Comparison of ENCODE assay signal across 9 cellular contexts in genomic region chr6:154352898-154353585, GRCh38.
DNase-seq lines count a peak whose midpoint lies in the region; ATAC-seq lines count a peak whose summit lies in the region.
"Had no signal": no experiment of that assay in that cellular context is flagged by ENCODE, and none has a peak within 500 bp of the region (broad histone marks: within the 10 kb centered on the region; RNA-seq: fewer than 3 reads in every experiment).

No MANE protein-coding gene starts in this region.

- peak; percentile 64 for ATAC-seq in GM18907 (IDR thresholded peaks at IDR 0.05; ENCODE audit: unreplicated experiment)
- peak; percentile 75 for ATAC-seq in GM21723 (IDR thresholded peaks at IDR 0.05; ENCODE audit: unreplicated experiment)
- peak; percentile 62 for ATAC-seq in HG03575 (IDR thresholded peaks at IDR 0.05; ENCODE audit: extremely low read depth, insufficient number of reproducible peaks, low FRiP score, unreplicated experiment)
- ATAC-seq: left ventricle myocardium superior had no signal

- peak; percentile 66 for DNase-seq in stimulated activated CD4-positive, alpha-beta T cell treated with anti-CD3 and anti-CD28 coated beads, Interleukin-4, amount 100 ng/mL, for 24 hours
- DNase-seq in NCI-H187 (lab: John Stamatoyannopoulos, UW) (no peak), DMS79 (lab: John Stamatoyannopoulos, UW) (no peak), retina (no peak)
- DNase-seq: caudate nucleus, left ventricle myocardium superior had no signal
